ENCODE assay signal across 19 cellular contexts in genomic region chr3:123805504-123805903, GRCh38.
"Had no signal": no experiment of that assay in that cellular context is flagged by ENCODE, and none has a peak within 500 bp of the region (broad histone marks: within the 10 kb centered on the region; RNA-seq: fewer than 3 reads in every experiment).

No MANE protein-coding gene starts in this region.

- H3K4me1 ChIP-seq: uterus had no signal

- H3K27me3 ChIP-seq: foreskin keratinocyte, neutrophil, pancreas, suprapubic skin, tibial nerve, uterus had no signal

- H3K4me3 ChIP-seq: left ventricle myocardium inferior, pancreas, suprapubic skin, tibial nerve, uterus had no signal

- DNase-seq: activated CD4-positive, alpha-beta T cell treated with anti-CD3 and anti-CD28 coated beads, Interleukin-2, amount 10 ng/mL, durations not matched to agents 7 days and 5 days; activated CD4-positive, CD25-positive, alpha-beta regulatory T cell treated with anti-CD3 and anti-CD28 coated beads, Interleukin-2, amount 50 U/mL, for 72 hours; activated CD8-positive, alpha-beta memory T cell treated with anti-CD3 and anti-CD28 coated beads, Interleukin-2, amount 10 ng/mL, durations not matched to agents 7 days and 5 days; activated CD8-positive, alpha-beta T cell treated with anti-CD3 and anti-CD28 coated beads for 36 hours; activated gamma-delta T cell treated with Interleukin-2 at 50 U/mL for 16 hours; aorta; effector CD4-positive, alpha-beta T cell; foreskin keratinocyte; left ventricle myocardium inferior; pancreas; right cardiac atrium; stimulated activated CD4-positive, alpha-beta T cell treated with anti-CD3 and anti-CD28 coated beads, Interleukin-1b, Interleukin-23, amount 100 ng/mL, for 48 hours; stimulated activated naive CD8-positive, alpha-beta T cell treated with anti-CD3 and anti-CD28 coated beads, Interleukin-15, amount 100 ng/mL, for 72 hours; uterus had no signal

- H3K9me3 ChIP-seq: left ventricle myocardium inferior, neutrophil, pancreas, suprapubic skin, tibial nerve, uterus had no signal

- H3K36me3 ChIP-seq: left ventricle myocardium inferior, neutrophil, pancreas, suprapubic skin, tibial nerve, uterus had no signal

- H3K27ac ChIP-seq: foreskin keratinocyte, left ventricle myocardium inferior, neutrophil, pancreas, suprapubic skin, tibial nerve, uterus, VCaP had no signal

- ATAC-seq: activated CD8-positive, alpha-beta memory T cell treated with anti-CD3 and anti-CD28 coated beads, Interleukin-2, amount 10 ng/mL, durations not matched to agents 7 days and 5 days; activated CD8-positive, alpha-beta T cell treated with anti-CD3 and anti-CD28 coated beads for 36 hours; activated naive CD4-positive, alpha-beta T cell treated with anti-CD3 and anti-CD28 coated beads, Interleukin-2, amount 50 U/mL, for 72 hours; foreskin keratinocyte; pancreas; right cardiac atrium; stimulated activated naive CD8-positive, alpha-beta T cell treated with anti-CD3 and anti-CD28 coated beads, Interleukin-15, amount 100 ng/mL, for 72 hours had no signal
